17 cellular contexts compared by ENCODE assay signal in genomic region chr11:69377029-69377952, GRCh38.
A peak's percentile ranks its signal among the peaks of the same experiment; 100 is the strongest.
DNase-seq lines count a peak whose midpoint lies in the region; ATAC-seq and TF ChIP-seq lines count a peak whose summit lies in the region.
"Had no signal": no experiment of that assay in that cellular context is flagged by ENCODE, and none has a peak within 500 bp of the region (broad histone marks: within the 10 kb centered on the region; RNA-seq: fewer than 3 reads in every experiment).

No MANE protein-coding gene starts in this region.

- no peak overlapping the region for H3K4me3 Mint-ChIP-seq in nephron progenitor cell
- H3K4me3 Mint-ChIP-seq: activated CD4-positive, alpha-beta memory T cell treated with anti-CD3 and anti-CD28 coated beads, Interleukin-2, amount 10 ng/mL, durations not matched to agents 7 days and 5 days; nephron; stimulated activated memory B cell treated with anti-CD40 and anti-IgM and Interleukin-4, amounts not matched to agents 10 μg/mL and 1 μg/mL and 100 μg/mL, for 72 hours had no signal

- H3K9me3 Mint-ChIP-seq in nephron progenitor cell = no peaks in the 10 kb centered on the region
- H3K9me3 Mint-ChIP-seq: activated CD4-positive, alpha-beta memory T cell treated with anti-CD3 and anti-CD28 coated beads, Interleukin-2, amount 10 ng/mL, durations not matched to agents 7 days and 5 days; nephron; stimulated activated memory B cell treated with anti-CD40 and anti-IgM and Interleukin-4, amounts not matched to agents 10 μg/mL and 1 μg/mL and 100 μg/mL, for 72 hours had no signal

- TF ChIP-seq CTCF in BE2C (IDR thresholded peaks at IDR 0.05; ENCODE audit: low read depth, low read length) (no peak), HCT116 (IDR thresholded peaks at IDR 0.05 in 2 of 3, conservative IDR thresholded peaks at IDR 0.05 in 1 of 3; ENCODE audit: borderline replicate concordance in 1 of 3, insufficient read depth in 1 of 3, low read depth in 2 of 3, low read length in 2 of 3) (no peak), breast epithelium (IDR thresholded peaks at IDR 0.05) (no peak), nephron progenitor cell (IDR thresholded peaks at IDR 0.05) (no peak)

- no TSS peak for BruUV-seq in HCT116 (replicated peaks; lab: Mats Ljungman, UMichigan)

- H3K27me3 Mint-ChIP-seq in nephron progenitor cell (ENCODE audit: low read depth, poor library complexity) = peaks cover 31% of the 10 kb centered on the region
- H3K27me3 Mint-ChIP-seq: activated CD4-positive, alpha-beta memory T cell treated with anti-CD3 and anti-CD28 coated beads, Interleukin-2, amount 10 ng/mL, durations not matched to agents 7 days and 5 days had no signal

- H3K4me3 ChIP-seq in BE2C (ENCODE audit: low read depth, low read length) = no peak overlapping the region
- H3K4me3 ChIP-seq in HCT116 (replicated peaks in 1 of 2; ENCODE audit: low read depth in 1 of 2, low read length in 2 of 2) = no peak overlapping the region
- peak overlapping the region in 2 of 3 donors; percentile 23 to 40 for H3K4me3 ChIP-seq in breast epithelium
- H3K4me3 ChIP-seq: lower lobe of right lung, upper lobe of left lung had no signal

- intact Hi-C loops in HCT116 (cut with micrococcal nuclease) = loop anchor here (5.0 kb wide), 1 partner anchor 275 kb away; no protein-coding TSS in a partner anchor
- intact Hi-C loops in breast epithelium (cut with DNase I; ENCODE audit: low total_unique reads) = no loop called here

- H3K4me1 ChIP-seq in BE2C = peaks cover 19% of the 10 kb centered on the region
- peaks cover 13 to 85% of the 10 kb centered on the region in 2 experiments for H3K4me1 ChIP-seq in HCT116 (ENCODE audit: control insufficient read depth in 1 of 2, insufficient read depth in 2 of 2, low read length in 2 of 2)
- H3K4me1 ChIP-seq in breast epithelium = peaks cover 0 to 5% of the 10 kb centered on the region in 2 donors
- H3K4me1 ChIP-seq: lower lobe of right lung had no signal

- peak overlapping the region; percentile 39 for H3K4me2 ChIP-seq in HCT116 (ENCODE audit: low read length)

- POLR2A ChIA-PET in HCT116 (lab: Charles Lee) = interaction anchor here (0.6 kb wide), 1 partner anchor 108 kb away, joined by 3 read pairs; no protein-coding TSS in a partner anchor

- no peak for TF ChIP-seq RAD21 in HCT116 (IDR thresholded peaks at IDR 0.05; ENCODE audit: low read depth)

- DNase-seq in BE2C (peak; percentile 7), HCT116 (ENCODE audit: low read depth, low spot score) (no peak), breast epithelium (ENCODE audit: low spot score in 2 of 2) (peak in 1 of 2 donors; percentile 40), nephron progenitor cell (no peak), Kasumi-1 (lab: John Stamatoyannopoulos, UW) (no peak), activated gamma-delta T cell (lab: John Stamatoyannopoulos, UW) (no peak), NCI-H2107 (lab: John Stamatoyannopoulos, UW) (no peak)
- DNase-seq: activated CD4-positive, alpha-beta memory T cell treated with anti-CD3 and anti-CD28 coated beads, Interleukin-2, amount 10 ng/mL, durations not matched to agents 7 days and 5 days; DND-41; hypothalamus; KBM-7; lower lobe of right lung; NCI-H1417; NCI-H226 had no signal

- ATAC-seq in HCT116 = peak; percentile 13
- ATAC-seq: stimulated activated memory B cell treated with anti-CD40 and anti-IgM and Interleukin-4, amounts not matched to agents 10 μg/mL and 1 μg/mL and 100 μg/mL, for 72 hours had no signal

- H3K9me2 ChIP-seq in HCT116 (ENCODE audit: insufficient read depth) = no peaks in the 10 kb centered on the region

- H3K27me3 ChIP-seq in BE2C (no peaks in the 10 kb centered on the region), HCT116 (ENCODE audit: insufficient read depth, low read length) (no peaks in the 10 kb centered on the region), breast epithelium (no peaks in the 10 kb centered on the region)
- H3K27me3 ChIP-seq: upper lobe of left lung had no signal

- H3K36me3 ChIP-seq in BE2C (no peaks in the 10 kb centered on the region), HCT116 (ENCODE audit: control insufficient read depth in 1 of 2, insufficient read depth in 2 of 2, low read length in 2 of 2) (peaks cover 0 to 7% of the 10 kb centered on the region in 2 experiments; a peak in 1 of 4 replicates), breast epithelium (no peaks in the 10 kb centered on the region)
- H3K36me3 ChIP-seq: lower lobe of right lung, upper lobe of left lung had no signal

- H3K9me3 ChIP-seq in BE2C (no peaks in the 10 kb centered on the region), HCT116 (ENCODE audit: control insufficient read depth in 1 of 2, insufficient read depth in 1 of 2, low read depth in 1 of 2, low read length in 2 of 2) (no peaks in the 10 kb centered on the region), breast epithelium (no peaks in the 10 kb centered on the region)
- H3K9me3 ChIP-seq: lower lobe of right lung, upper lobe of left lung had no signal

- H3K4me1 Mint-ChIP-seq in nephron progenitor cell = peaks cover 20% of the 10 kb centered on the region
- H3K4me1 Mint-ChIP-seq: activated CD4-positive, alpha-beta memory T cell treated with anti-CD3 and anti-CD28 coated beads, Interleukin-2, amount 10 ng/mL, durations not matched to agents 7 days and 5 days; stimulated activated memory B cell treated with anti-CD40 and anti-IgM and Interleukin-4, amounts not matched to agents 10 μg/mL and 1 μg/mL and 100 μg/mL, for 72 hours had no signal

- H3K79me2 ChIP-seq in HCT116 (ENCODE audit: insufficient read depth, low read length) = no peaks in the 10 kb centered on the region

- H3K9ac ChIP-seq in HCT116 (ENCODE audit: low read length) = no peak overlapping the region

- H3K36me3 Mint-ChIP-seq in nephron progenitor cell (ENCODE audit: low read depth) = no peaks in the 10 kb centered on the region
- H3K36me3 Mint-ChIP-seq: stimulated activated memory B cell treated with anti-CD40 and anti-IgM and Interleukin-4, amounts not matched to agents 10 μg/mL and 1 μg/mL and 100 μg/mL, for 72 hours had no signal

- peak overlapping the region; percentile 77 for H3K27ac Mint-ChIP-seq in nephron progenitor cell
- H3K27ac Mint-ChIP-seq: activated CD4-positive, alpha-beta memory T cell treated with anti-CD3 and anti-CD28 coated beads, Interleukin-2, amount 10 ng/mL, durations not matched to agents 7 days and 5 days; nephron; stimulated activated memory B cell treated with anti-CD40 and anti-IgM and Interleukin-4, amounts not matched to agents 10 μg/mL and 1 μg/mL and 100 μg/mL, for 72 hours had no signal

- H2AFZ ChIP-seq in HCT116 (ENCODE audit: low read depth, low read length, poor library complexity, severe bottlenecking) = no peak overlapping the region

- CTCF ChIA-PET in HCT116 (lab: Charles Lee) = no interaction called here

- TF ChIP-seq POLR2A in HCT116 (IDR thresholded peaks at IDR 0.05; ENCODE audit: borderline replicate concordance, extremely low read depth, insufficient read depth, insufficient read length) = no peak
- TF ChIP-seq POLR2A in breast epithelium (IDR thresholded peaks at IDR 0.05) = no peak

- RAD21 ChIA-PET in HCT116 (lab: Charles Lee; ENCODE audit: low non-redundant PET in 1 of 2, low total read pairs in 2 of 2, uncharacterized antibody in 2 of 2, unreplicated experiment in 2 of 2) = no interaction called here

- no peaks in the 10 kb centered on the region for H4K20me1 ChIP-seq in HCT116 (ENCODE audit: insufficient read depth)

- 0 out of 2 replicates have a peak overlapping the region, but pooled peaks have one; percentile 0 for H3K27ac ChIP-seq in HCT116 (ENCODE audit: low read depth, low read length)
- no peak overlapping the region for H3K27ac ChIP-seq in breast epithelium
- H3K27ac ChIP-seq: lower lobe of right lung, upper lobe of left lung had no signal

TF ChIP-seq in HCT116, 20 proteins besides CTCF, POLR2A, EP300 and RAD21:
- TF ChIP-seq EZH2 (IDR thresholded peaks at IDR 0.05) = no peak
- peak; percentile 26 for TF ChIP-seq POLR2AphosphoS5 (IDR thresholded peaks at IDR 0.05; ENCODE audit: low read depth, low read length)

Comparison
In these comparisons a context has a peak if more than half of its experiments do, and no peak if none do; other contexts are left out.
1. H3K4me3 ChIP-seq: peak in breast epithelium (2 of 3); none in BE2C (single experiment) and HCT116 (0 of 2).